Comparison of ENCODE assay signal across 2 cellular contexts in the genomic region with DNA sequence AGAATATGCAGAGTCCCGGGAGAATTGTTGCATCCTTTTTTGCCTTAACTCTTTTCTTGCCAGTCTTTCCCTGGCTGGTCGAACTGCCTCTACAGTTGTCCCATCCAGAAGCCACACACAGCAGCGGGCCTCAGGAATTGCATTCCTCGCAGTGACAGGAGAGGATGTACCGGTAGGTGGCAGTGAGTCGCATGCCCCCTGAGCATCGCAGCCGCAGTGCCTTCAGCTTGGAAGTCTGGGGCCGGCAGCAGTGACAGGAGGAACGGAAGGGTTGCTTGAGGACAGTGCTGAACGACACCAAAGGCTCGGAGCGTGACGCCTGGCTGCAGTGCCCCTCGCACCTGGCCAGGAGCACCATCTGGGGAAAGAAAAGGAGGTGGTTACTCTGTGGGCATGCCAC.
TF ChIP-seq lines count a peak whose summit lies in the region.

No MANE protein-coding gene starts in this region.

TF ChIP-seq in GM12878, 131 proteins besides CTCF, POLR2A, EP300 and RAD21:
- TF ChIP-seq, protein P1, sequence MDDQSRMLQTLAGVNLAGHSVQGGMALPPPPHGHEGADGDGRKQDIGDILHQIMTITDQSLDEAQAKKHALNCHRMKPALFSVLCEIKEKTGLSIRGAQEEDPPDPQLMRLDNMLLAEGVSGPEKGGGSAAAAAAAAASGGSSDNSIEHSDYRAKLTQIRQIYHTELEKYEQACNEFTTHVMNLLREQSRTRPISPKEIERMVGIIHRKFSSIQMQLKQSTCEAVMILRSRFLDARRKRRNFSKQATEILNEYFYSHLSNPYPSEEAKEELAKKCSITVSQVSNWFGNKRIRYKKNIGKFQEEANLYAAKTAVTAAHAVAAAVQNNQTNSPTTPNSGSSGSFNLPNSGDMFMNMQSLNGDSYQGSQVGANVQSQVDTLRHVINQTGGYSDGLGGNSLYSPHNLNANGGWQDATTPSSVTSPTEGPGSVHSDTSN (IDR thresholded peaks at IDR 0.05; ENCODE audit: insufficient replicate concordance, low read depth, low read length), result no peak
- TF ChIP-seq HDAC2 (IDR thresholded peaks at IDR 0.05) (no peak), ETV6 (conservative IDR thresholded peaks at IDR 0.05 in 1 of 2, IDR thresholded peaks at IDR 0.05 in 1 of 2; ENCODE audit: borderline replicate concordance in 1 of 2, low read depth in 1 of 2) (no peak), IKZF1 (conservative IDR thresholded peaks at IDR 0.05) (no peak), RBBP5 (conservative IDR thresholded peaks at IDR 0.05) (no peak), CREB1 (IDR thresholded peaks at IDR 0.05; ENCODE audit: low read depth) (no peak), ASH2L (IDR thresholded peaks at IDR 0.05; ENCODE audit: borderline replicate concordance, low read depth) (no peak)

TF ChIP-seq in HepG2, 621 proteins besides CTCF, POLR2A, EP300 and RAD21 (continued from another document):
- TF ChIP-seq, protein P2, sequence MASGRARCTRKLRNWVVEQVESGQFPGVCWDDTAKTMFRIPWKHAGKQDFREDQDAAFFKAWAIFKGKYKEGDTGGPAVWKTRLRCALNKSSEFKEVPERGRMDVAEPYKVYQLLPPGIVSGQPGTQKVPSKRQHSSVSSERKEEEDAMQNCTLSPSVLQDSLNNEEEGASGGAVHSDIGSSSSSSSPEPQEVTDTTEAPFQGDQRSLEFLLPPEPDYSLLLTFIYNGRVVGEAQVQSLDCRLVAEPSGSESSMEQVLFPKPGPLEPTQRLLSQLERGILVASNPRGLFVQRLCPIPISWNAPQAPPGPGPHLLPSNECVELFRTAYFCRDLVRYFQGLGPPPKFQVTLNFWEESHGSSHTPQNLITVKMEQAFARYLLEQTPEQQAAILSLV (CRISPR knock-in tag; IDR thresholded peaks at IDR 0.05; ENCODE audit: borderline replicate concordance), result no peak
- TF ChIP-seq STAG1 (CRISPR knock-in tag; IDR thresholded peaks at IDR 0.05), result peak; percentile 33; the same call in 1 of the 2 replicates
